8 cellular contexts compared by ENCODE assay signal in genomic region chr1:156726549-156727226, GRCh38.
DNase-seq lines count a peak whose midpoint lies in the region; ATAC-seq and TF ChIP-seq lines count a peak whose summit lies in the region.

No MANE protein-coding gene starts in this region.

- no peak for TF ChIP-seq POLR2A in GM18505 (IDR thresholded peaks at IDR 0.05; ENCODE audit: borderline replicate concordance, extremely low read depth, insufficient read depth, insufficient read length)

- ATAC-seq in GM21576 (IDR thresholded peaks at IDR 0.05; ENCODE audit: unreplicated experiment) (no peak), GM18505 (IDR thresholded peaks at IDR 0.05; ENCODE audit: unreplicated experiment) (no peak)

- H3K4me3 ChIP-seq in AG04449 (ENCODE audit: low read depth, low read length) = peak overlapping the region; percentile 99
- H3K4me3 ChIP-seq in GM12864 (ENCODE audit: low read depth, low read length) = peak overlapping the region; percentile 100
- peak overlapping the region; percentile 15 for H3K4me3 ChIP-seq in neuron (ENCODE audit: low read length)

- TF ChIP-seq CTCF in AG04449 (IDR thresholded peaks at IDR 0.05; ENCODE audit: insufficient read depth, low read length, missing control alignments) (peak; percentile 76), GM12864 (IDR thresholded peaks at IDR 0.05; ENCODE audit: low read depth, low read length, missing control alignments) (peak; percentile 80), VCaP (conservative IDR thresholded peaks at IDR 0.05) (no peak; the same call in 1 of the 2 replicates)

- no peaks in the 10 kb centered on the region for H3K9me3 ChIP-seq in neuron (ENCODE audit: low read length)

- no peaks in the 10 kb centered on the region for H3K27me3 ChIP-seq in neuron (ENCODE audit: insufficient read depth, low read length)

- H2AFZ ChIP-seq in neuron (ENCODE audit: low read depth, low read length) = no peak overlapping the region

- H3K27ac ChIP-seq in VCaP = peak overlapping the region; percentile 91; the same call in 1 of the 2 replicates

- H3K4me1 ChIP-seq in neuron (ENCODE audit: insufficient read depth, low read length) = peaks cover 34% of the 10 kb centered on the region

- H3K36me3 ChIP-seq in neuron (ENCODE audit: insufficient read depth, low read length) = peaks cover 30% of the 10 kb centered on the region

- CTCF ChIA-PET in AG04449 (lab: Yijun Ruan, JAX) = interaction anchor here (0.7 to 41.3 kb wide), 54 partner anchors 8 to 280 kb away, joined by 3 to 2951 read pairs (median 6); partner anchors contain the start of genes CRABP2, HAPLN2, HDGF and INSRR

- POLR2A ChIA-PET in AG04449 (lab: Yijun Ruan, JAX) = interaction anchor here (1.0 to 2.6 kb wide), 5 partner anchors 9 to 37 kb away, joined by 3 to 19 read pairs (median 5); partner anchors contain the start of genes CRABP2 and HDGF

- DNase-seq in AG04449 (ENCODE audit: low read depth, low spot score) (no peak), GM12864 (ENCODE audit: low read depth) (no peak), NCI-H2196 (lab: John Stamatoyannopoulos, UW; ENCODE audit: unreplicated experiment) (peak; percentile 63), epidermal melanocyte (ENCODE audit: insufficient read length, low spot score) (peak; percentile 43)

Comparison
In these comparisons a context has a peak if more than half of its experiments do, and no peak if none do; other contexts are left out.
1. DNase-seq: peak in NCI-H2196 (single experiment) and epidermal melanocyte (single experiment); none in AG04449 (single experiment) and GM12864 (single experiment).
2. H3K4me3 ChIP-seq: peak in every context shown above with its lines; median percentile 100 in GM12864; 99 in AG04449; 15 in neuron.